Comparison of ENCODE assay signal across 20 cellular contexts in genomic region chr11:32563600-32563959, GRCh38.
"Had no signal": no experiment of that assay in that cellular context is flagged by ENCODE, and none has a peak within 500 bp of the region (broad histone marks: within the 10 kb centered on the region; RNA-seq: fewer than 3 reads in every experiment).

No MANE protein-coding gene starts in this region.

- H3K27ac ChIP-seq: epithelial cell of prostate, esophagus muscularis mucosa, gastroesophageal sphincter, pancreas, suprapubic skin, tibial artery, upper lobe of left lung had no signal

- H3K27me3 Mint-ChIP-seq: central memory CD8-positive, alpha-beta T cell; effector memory CD8-positive, alpha-beta T cell had no signal

- H3K27ac Mint-ChIP-seq: effector memory CD8-positive, alpha-beta T cell; immature natural killer cell; naive thymus-derived CD4-positive, alpha-beta T cell; progenitor cell of endocrine pancreas had no signal

- H3K36me3 ChIP-seq: esophagus muscularis mucosa, gastroesophageal sphincter, pancreas, suprapubic skin, tibial artery, upper lobe of left lung, uterus had no signal

- H3K4me3 Mint-ChIP-seq: central memory CD8-positive, alpha-beta T cell; effector memory CD8-positive, alpha-beta T cell; immature natural killer cell; naive thymus-derived CD4-positive, alpha-beta T cell; neural crest cell had no signal

- H3K27me3 ChIP-seq: esophagus muscularis mucosa, gastroesophageal sphincter, pancreas, suprapubic skin, tibial artery, upper lobe of left lung, uterus had no signal

- H3K36me3 Mint-ChIP-seq: naive thymus-derived CD4-positive, alpha-beta T cell had no signal

- H3K4me1 ChIP-seq: esophagus muscularis mucosa, gastroesophageal sphincter, pancreas, suprapubic skin, tibial artery, upper lobe of left lung, uterus had no signal

- H3K9me3 ChIP-seq: esophagus muscularis mucosa, gastroesophageal sphincter, pancreas, suprapubic skin, tibial artery, upper lobe of left lung, uterus had no signal

- DNase-seq: cortex of kidney; effector memory CD8-positive, alpha-beta T cell; glutamatergic neuron; immature natural killer cell; left cardiac atrium; mesendoderm; naive thymus-derived CD4-positive, alpha-beta T cell; pancreas; stimulated activated CD4-positive, alpha-beta T cell treated with anti-CD3 and anti-CD28 coated beads, Interleukin-12 subunit alpha, Interleukin-12 subunit beta, amount 100 ng/mL, for 4 hours; stimulated activated naive CD8-positive, alpha-beta T cell treated with anti-CD3 and anti-CD28 coated beads, Interleukin-15, Interleukin-2, amounts not matched to agents 100 U/mL and 50 U/mL, for 24 hours; tibial artery; upper lobe of left lung; uterus had no signal

- H3K4me3 ChIP-seq: esophagus muscularis mucosa, gastroesophageal sphincter, pancreas, suprapubic skin, tibial artery, upper lobe of left lung, uterus had no signal

- H3K9me3 Mint-ChIP-seq: central memory CD8-positive, alpha-beta T cell; effector memory CD8-positive, alpha-beta T cell; immature natural killer cell; naive thymus-derived CD4-positive, alpha-beta T cell had no signal
